Comparison of ENCODE assay signal across 1 cellular context in genomic region chr17:51479303-51479702, GRCh38.
TF ChIP-seq lines count a peak whose summit lies in the region.

No MANE protein-coding gene starts in this region.

TF ChIP-seq in Ishikawa, 13 proteins besides CTCF, POLR2A, EP300 and RAD21 (continued from another document):
- TF ChIP-seq, protein P1, sequence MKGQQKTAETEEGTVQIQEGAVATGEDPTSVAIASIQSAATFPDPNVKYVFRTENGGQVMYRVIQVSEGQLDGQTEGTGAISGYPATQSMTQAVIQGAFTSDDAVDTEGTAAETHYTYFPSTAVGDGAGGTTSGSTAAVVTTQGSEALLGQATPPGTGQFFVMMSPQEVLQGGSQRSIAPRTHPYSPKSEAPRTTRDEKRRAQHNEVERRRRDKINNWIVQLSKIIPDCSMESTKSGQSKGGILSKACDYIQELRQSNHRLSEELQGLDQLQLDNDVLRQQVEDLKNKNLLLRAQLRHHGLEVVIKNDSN (IDR thresholded peaks at IDR 0.05), result no peak
- TF ChIP-seq NFIC (IDR thresholded peaks at IDR 0.05), result no peak
- TF ChIP-seq CEBPB (IDR thresholded peaks at IDR 0.05), result no peak
